ENCODE assay signal across 11 cellular contexts in genomic region chr11:69014084-69014935, GRCh38. TPM values are rescaled to one million over a fixed set of nuclear protein-coding genes. Genes with fewer than 3 reads are reported as not detected.
DNase-seq lines count a peak whose midpoint lies in the region; ATAC-seq and TF ChIP-seq lines count a peak whose summit lies in the region.
"Had no signal": no experiment of that assay in that cellular context is flagged by ENCODE, and none has a peak within 500 bp of the region (broad histone marks: within the 10 kb centered on the region; RNA-seq: fewer than 3 reads in every experiment).

No MANE protein-coding gene starts in this region.

- H3K9ac ChIP-seq in HUES48 (ENCODE audit: low read depth, low read length), result no peak overlapping the region
- peak overlapping the region; percentile 90 to 93 for H3K9ac ChIP-seq in stomach smooth muscle (ENCODE audit: low read length in 2 of 2)

- H3K9me3 ChIP-seq in HUES48 (ENCODE audit: control insufficient read depth, insufficient read depth, low read length) (no peaks in the 10 kb centered on the region), stomach smooth muscle (ENCODE audit: control insufficient read depth in 2 of 2, low read length in 2 of 2) (no peaks in the 10 kb centered on the region)

- TF ChIP-seq CTCF in brain (conservative IDR thresholded peaks at IDR 0.05) (no peak), lower leg skin (IDR thresholded peaks at IDR 0.05) (no peak)

- H3K4me3 ChIP-seq in HUES48 (ENCODE audit: low read depth, low read length) (peak overlapping the region; percentile 62), stomach smooth muscle (ENCODE audit: low read length in 2 of 2) (peak overlapping the region; percentile 95 to 97), lower leg skin (ENCODE audit: low read depth, poor library complexity, severe bottlenecking) (no peak overlapping the region)

- 57 to 61% methylated on average over 24 to 30 of the region's 30 CpGs for WGBS in lower leg skin, 2 donors

- H3K4me1 Mint-ChIP-seq in brain, result peaks cover 39% of the 10 kb centered on the region

- no peaks in the 10 kb centered on the region for H3K36me3 Mint-ChIP-seq in brain

- peak overlapping the region in 3 of 5 experiments; percentile 73 to 87 (median 75) for H3K27ac Mint-ChIP-seq in brain

- no peak for ATAC-seq in HG03196 (IDR thresholded peaks at IDR 0.05; ENCODE audit: unreplicated experiment)

- H3K4me1 ChIP-seq in HUES48 (ENCODE audit: control insufficient read depth, insufficient read depth, low read length) (peaks cover 40% of the 10 kb centered on the region), stomach smooth muscle (ENCODE audit: control insufficient read depth, insufficient read depth, low read length) (peaks cover 56% of the 10 kb centered on the region)

- DNase-seq in iPS-NIHi7 (ENCODE audit: extremely low spot score), result peak; percentile 36
- DNase-seq in hypothalamus (lab: John Stamatoyannopoulos, UW), result no peak
- no peak for DNase-seq in AML-193 (lab: John Stamatoyannopoulos, UW)
- DNase-seq in lower leg skin (ENCODE audit: low spot score in 2 of 2), result no peak
- DNase-seq: GF-D8, midbrain, MV-4-11 had no signal

- peak overlapping the region in 1 of 5 experiments; percentile 40 for H3K4me3 Mint-ChIP-seq in brain

- H3K36me3 ChIP-seq in HUES48 (ENCODE audit: control insufficient read depth, insufficient read depth, low read length) (no peaks in the 10 kb centered on the region), stomach smooth muscle (ENCODE audit: control insufficient read depth in 2 of 2, insufficient read depth in 2 of 2, low read length in 2 of 2) (peaks cover 0 to 3% of the 10 kb centered on the region in 2 donors)

- H3K27me3 Mint-ChIP-seq in brain, result peaks cover 23% of the 10 kb centered on the region

- peaks cover 10% of the 10 kb centered on the region; the same call in 1 of the 2 replicates for H3K27me3 ChIP-seq in HUES48 (ENCODE audit: control insufficient read depth, insufficient read depth, low read length)
- H3K27me3 ChIP-seq in stomach smooth muscle (ENCODE audit: control insufficient read depth in 1 of 2, insufficient read depth in 2 of 2, low read length in 2 of 2), result no peaks in the 10 kb centered on the region

- no peak for TF ChIP-seq POLR2A in lower leg skin (IDR thresholded peaks at IDR 0.05)

- peaks cover 0 to 3% (median 0%) of the 10 kb centered on the region in 5 experiments for H3K9me3 Mint-ChIP-seq in brain

- intact Hi-C loops in lower leg skin (cut with DNase I; ENCODE audit: low total_unique reads), result no loop called here

- H3K27ac ChIP-seq in HUES48 (ENCODE audit: low read depth, low read length) (peak overlapping the region; percentile 66), stomach smooth muscle (ENCODE audit: low read length) (peak overlapping the region; percentile 99)

RNA-seq across cellular contexts. Expression of gene MRGPRF, which starts 1.3 kb away (rescaled TPM):
- polyA plus RNA-seq in brain (ENCODE audit: insufficient read depth, low read depth, low replicate concordance), result 2.3 TPM
- total RNA-seq in lower leg skin, result 10 to 100 TPM in 2 of 4 donors, 1 to 10 TPM in 1, under 1 TPM in 1; 0.84 to 11.0 (median 7.3) TPM

RNA-seq across cellular contexts. Expression of gene MRGPRD, which starts 33.5 kb away (rescaled TPM):
- polyA plus RNA-seq in brain (ENCODE audit: insufficient read depth, low read depth, low replicate concordance), result not detected
- not detected for total RNA-seq in lower leg skin

RNA-seq across cellular contexts. Expression of gene TPCN2, which starts 34.4 kb away (rescaled TPM):
- 2.7 TPM for polyA plus RNA-seq in brain (ENCODE audit: insufficient read depth, low read depth, low replicate concordance)
- total RNA-seq in lower leg skin, result 10 to 100 TPM; 12.7 to 16.9 (median 14.2) TPM
